Comparison of ENCODE assay signal across 20 cellular contexts in genomic region chr1:203590559-203590958, GRCh38. TPM values are rescaled to one million over a fixed set of nuclear protein-coding genes. Genes with fewer than 3 reads are reported as not detected.
DNase-seq lines count a peak whose midpoint lies in the region; TF ChIP-seq lines count a peak whose summit lies in the region.
"Had no signal": no experiment of that assay in that cellular context is flagged by ENCODE, and none has a peak within 500 bp of the region (broad histone marks: within the 10 kb centered on the region; RNA-seq: fewer than 3 reads in every experiment).

No MANE protein-coding gene starts in this region.

- peak overlapping the region; percentile 18 for H2BK15ac ChIP-seq in neuronal stem cell (ENCODE audit: low read length)

- POLR2A ChIA-PET in Caco-2 (lab: Charles Lee), result no interaction called here

- H4K91ac ChIP-seq in neuronal stem cell (ENCODE audit: low read depth, low read length, poor library complexity), result no peak overlapping the region

- no peak overlapping the region for H4K8ac ChIP-seq in neuronal stem cell (ENCODE audit: low read depth, low read length)

- no peak for TF ChIP-seq CTCF in Caco-2 (IDR thresholded peaks at IDR 0.05; ENCODE audit: insufficient read depth in 1 of 2, low read depth in 1 of 2, low read length in 1 of 2, severe bottlenecking in 1 of 2, unreplicated experiment in 1 of 2)
- TF ChIP-seq CTCF in cardiac fibroblast (IDR thresholded peaks at IDR 0.05; ENCODE audit: low read depth, low read length), result no peak
- TF ChIP-seq CTCF in transverse colon (IDR thresholded peaks at IDR 0.05), result no peak
- no peak for TF ChIP-seq CTCF in stomach (IDR thresholded peaks at IDR 0.05)
- no peak for TF ChIP-seq CTCF in left ventricle myocardium inferior (IDR thresholded peaks at IDR 0.05; ENCODE audit: borderline replicate concordance)

- no peak overlapping the region for H3K4ac ChIP-seq in neuronal stem cell (ENCODE audit: low read length)

- DNase-seq in Caco-2 (no peak), NCI-H146 (lab: John Stamatoyannopoulos, UW) (peak; percentile 86), cardiac fibroblast (ENCODE audit: low read depth in 2 of 2) (peak; percentile 43 to 69), neuronal stem cell (ENCODE audit: low spot score) (no peak), transverse colon (no peak), stomach (no peak), left ventricle myocardium inferior (no peak), NCI-H2107 (lab: John Stamatoyannopoulos, UW) (no peak)
- DNase-seq: activated effector memory CD4-positive, alpha-beta T cell treated with anti-CD3 and anti-CD28 coated beads, Interleukin-2, amount 50 U/mL, for 16 hours; BE2C; DMS53; dorsolateral prefrontal cortex; NCI-H2029 had no signal

- no peak overlapping the region for H3K4me3 ChIP-seq in Caco-2 (ENCODE audit: low read depth, low read length)
- no peak overlapping the region for H3K4me3 ChIP-seq in cardiac fibroblast (replicated peaks in 1 of 2; ENCODE audit: low read depth in 2 of 2, low read length in 2 of 2)
- H3K4me3 ChIP-seq in neuronal stem cell (ENCODE audit: low read length in 2 of 2), result no peak overlapping the region
- no peak overlapping the region for H3K4me3 ChIP-seq in transverse colon
- no peak overlapping the region for H3K4me3 ChIP-seq in stomach
- H3K4me3 ChIP-seq in left ventricle myocardium inferior, result no peak overlapping the region
- H3K4me3 ChIP-seq: ascending aorta, dorsolateral prefrontal cortex, GM12878, HAP-1, SK-N-MC had no signal

- H3K9me3 ChIP-seq in Caco-2 (no peaks in the 10 kb centered on the region), neuronal stem cell (replicated peaks in 1 of 2; ENCODE audit: control insufficient read depth in 2 of 2, insufficient read depth in 1 of 2, low read depth in 1 of 2, low read length in 2 of 2) (no peaks in the 10 kb centered on the region), transverse colon (no peaks in the 10 kb centered on the region), stomach (no peaks in the 10 kb centered on the region), left ventricle myocardium inferior (replicated peaks) (no peaks in the 10 kb centered on the region)
- H3K9me3 ChIP-seq: ascending aorta, BE2C, HAP-1 had no signal

- H3K4me3 Mint-ChIP-seq in Caco-2 (ENCODE audit: unreplicated experiment), result no peak overlapping the region
- H3K4me3 Mint-ChIP-seq: memory B cell had no signal

- H3K9me3 Mint-ChIP-seq in Caco-2 (ENCODE audit: unreplicated experiment), result no peaks in the 10 kb centered on the region
- H3K9me3 Mint-ChIP-seq: memory B cell had no signal

- H3K4me1 Mint-ChIP-seq in Caco-2 (ENCODE audit: low read depth, unreplicated experiment), result peaks cover 7% of the 10 kb centered on the region

- no peaks in the 10 kb centered on the region for H3K36me3 Mint-ChIP-seq in Caco-2 (ENCODE audit: insufficient read depth, unreplicated experiment)
- H3K36me3 Mint-ChIP-seq: memory B cell had no signal

- no peaks in the 10 kb centered on the region for H3K36me3 ChIP-seq in Caco-2 (ENCODE audit: control insufficient read depth, insufficient read depth, low read length)
- H3K36me3 ChIP-seq in neuronal stem cell (replicated peaks in 1 of 2; ENCODE audit: control insufficient read depth in 2 of 2, insufficient read depth in 2 of 2, low read length in 2 of 2), result no peaks in the 10 kb centered on the region
- H3K36me3 ChIP-seq in transverse colon, result no peaks in the 10 kb centered on the region
- H3K36me3 ChIP-seq in stomach, result no peaks in the 10 kb centered on the region
- H3K36me3 ChIP-seq in left ventricle myocardium inferior, result no peaks in the 10 kb centered on the region
- H3K36me3 ChIP-seq: ascending aorta, BE2C, HAP-1 had no signal

- H3K79me1 ChIP-seq in neuronal stem cell (ENCODE audit: low read depth, low read length), result no peaks in the 10 kb centered on the region

- H3K4me2 ChIP-seq in neuronal stem cell (ENCODE audit: insufficient read depth, low read length, poor library complexity, severe bottlenecking), result no peak overlapping the region

- no peaks in the 10 kb centered on the region for H3K27me3 ChIP-seq in Caco-2 (replicated peaks; ENCODE audit: control insufficient read depth, insufficient read depth, low read length)
- no peaks in the 10 kb centered on the region for H3K27me3 ChIP-seq in neuronal stem cell (ENCODE audit: control insufficient read depth in 3 of 3, insufficient read depth in 3 of 3, low read depth in 1 of 3, low read length in 3 of 3)
- no peaks in the 10 kb centered on the region for H3K27me3 ChIP-seq in transverse colon
- H3K27me3 ChIP-seq in stomach, result no peaks in the 10 kb centered on the region
- no peaks in the 10 kb centered on the region for H3K27me3 ChIP-seq in left ventricle myocardium inferior (ENCODE audit: low read depth)
- H3K27me3 ChIP-seq: ascending aorta, BE2C, dorsolateral prefrontal cortex had no signal

- BruUV-seq in Caco-2 (replicated peaks; lab: Mats Ljungman, UMichigan), result no TSS peak

- no peak overlapping the region for H3K18ac ChIP-seq in neuronal stem cell (ENCODE audit: low read length)

- H3K27ac ChIP-seq in neuronal stem cell (replicated peaks; ENCODE audit: low read length) (no peak overlapping the region), transverse colon (no peak overlapping the region), stomach (no peak overlapping the region), left ventricle myocardium inferior (replicated peaks) (no peak overlapping the region)
- H3K27ac ChIP-seq: ascending aorta, dorsolateral prefrontal cortex, parathyroid adenoma, SK-N-MC, VCaP had no signal

- CTCF ChIA-PET in Caco-2 (lab: Charles Lee), result no interaction called here

- intact Hi-C loops in Caco-2 (cut with micrococcal nuclease; ENCODE audit: unreplicated experiment) (loop anchor here (10.0 kb wide), 1 partner anchor 86 kb away; no protein-coding TSS in a partner anchor), transverse colon (cut with DNase I; ENCODE audit: low total_unique reads) (no loop called here), stomach (cut with DNase I; ENCODE audit: low total_unique reads) (no loop called here), left ventricle myocardium inferior (cut with micrococcal nuclease) (no loop called here)

- no peak overlapping the region for H2AFZ ChIP-seq in neuronal stem cell (ENCODE audit: low read length)
- H2AFZ ChIP-seq: parathyroid adenoma had no signal

- in situ Hi-C loops in transverse colon (cut with MboI; ENCODE audit: low pct_ligation_motif_present in 1 of 4, low pct_unique_long_range_greater_than_20kb in 1 of 4, low sequenced_read_pairs in 3 of 4), result loop anchor here in 3 of 4 donors (10.0 kb wide), 1 partner anchor 114 kb away; no protein-coding TSS in a partner anchor

- H2BK12ac ChIP-seq in neuronal stem cell (ENCODE audit: low read length), result no peak overlapping the region

- peak overlapping the region; percentile 4 for H3K27ac Mint-ChIP-seq in Caco-2 (ENCODE audit: unreplicated experiment)
- H3K27ac Mint-ChIP-seq: memory B cell had no signal

- TF ChIP-seq EP300 in transverse colon (IDR thresholded peaks at IDR 0.05; ENCODE audit: low read depth) (no peak), stomach (IDR thresholded peaks at IDR 0.05) (no peak)

- no peak overlapping the region for H3K9ac ChIP-seq in neuronal stem cell (ENCODE audit: low read depth, low read length, poor library complexity)
- H3K9ac ChIP-seq: parathyroid adenoma had no signal

- no CpG with 5 or more reads among the region's 2 CpGs for WGBS in neuronal stem cell (ENCODE audit: extremely low coverage in 2 of 2, insufficient read length in 2 of 2, insufficient replicate concordance in 1 of 2), 2 donors
- 80 to 82% methylated on average over 2 of the region's 2 CpGs for WGBS in transverse colon (ENCODE audit: low coverage in 1 of 2), 2 donors
- 74 to 97% (median 88%) methylated on average over 2 of the region's 2 CpGs for WGBS in stomach, 5 donors

- no peak overlapping the region for H2BK120ac ChIP-seq in neuronal stem cell (ENCODE audit: low read depth, low read length)

- no peak for TF ChIP-seq POLR2A in transverse colon (IDR thresholded peaks at IDR 0.05)
- no peak for TF ChIP-seq POLR2A in stomach (IDR thresholded peaks at IDR 0.05)

- no peaks in the 10 kb centered on the region for H3K27me3 Mint-ChIP-seq in Caco-2 (ENCODE audit: insufficient read depth, unreplicated experiment)

- H3K23ac ChIP-seq in neuronal stem cell (ENCODE audit: low read depth, low read length, poor library complexity), result no peak overlapping the region

- no peak overlapping the region for H2AK5ac ChIP-seq in neuronal stem cell (ENCODE audit: low read depth, low read length)

- H3K4me1 ChIP-seq in Caco-2 (no peaks in the 10 kb centered on the region; the same call in 1 of the 2 replicates), neuronal stem cell (ENCODE audit: control insufficient read depth in 2 of 2, insufficient read depth in 1 of 2, low read depth in 1 of 2, low read length in 2 of 2) (peaks cover 32 to 42% of the 10 kb centered on the region in 2 donors), transverse colon (peaks cover 0 to 16% (median 4%) of the 10 kb centered on the region in 4 donors), stomach (peaks cover 8 to 21% (median 11%) of the 10 kb centered on the region in 4 donors), left ventricle myocardium inferior (peaks cover 17% of the 10 kb centered on the region)
- H3K4me1 ChIP-seq: ascending aorta, parathyroid adenoma had no signal

- H3K14ac ChIP-seq in neuronal stem cell (ENCODE audit: low read length), result no peak overlapping the region

- no peak overlapping the region for H2BK5ac ChIP-seq in neuronal stem cell (ENCODE audit: low read length)

RNA-seq across cellular contexts. Expression of gene ATP2B4, which starts 36.1 kb away (rescaled TPM):
- 13.4 and 14.3 TPM in 2 replicates for total RNA-seq in Caco-2 (2022)
- 22.6 TPM for polyA plus RNA-seq in neuronal stem cell (2013, experiment 1 of 2)
- 22.2 TPM for polyA plus RNA-seq in neuronal stem cell (2013, experiment 2 of 2)
- total RNA-seq in transverse colon, result 100 to 1,000 TPM in 1 of 4 donors, 10 to 100 TPM in 3; 58.4 to 146 (median 79.6) TPM
- 100 to 1,000 TPM in 2 of 5 donors, 10 to 100 TPM in 3; 38.5 to 353 (median 78.2) TPM for total RNA-seq in stomach
- polyA plus RNA-seq in stomach, result 10 to 100 TPM in 1 of 3 donors, 1 to 10 TPM in 2; 4.4 to 23.6 (median 4.8) TPM
- total RNA-seq in left ventricle myocardium inferior, result 97.7 TPM

Comparison
In these comparisons a context has a peak if more than half of its experiments do, and no peak if none do; other contexts are left out.
1. DNase-seq: peak in NCI-H146 (single experiment) and cardiac fibroblast (2 of 2); none in Caco-2 (0 of 2), neuronal stem cell (single experiment), transverse colon (single experiment), stomach (single experiment), left ventricle myocardium inferior (single experiment) and NCI-H2107 (single experiment).